Comparison of ENCODE assay signal across 8 cellular contexts in the genomic region with DNA sequence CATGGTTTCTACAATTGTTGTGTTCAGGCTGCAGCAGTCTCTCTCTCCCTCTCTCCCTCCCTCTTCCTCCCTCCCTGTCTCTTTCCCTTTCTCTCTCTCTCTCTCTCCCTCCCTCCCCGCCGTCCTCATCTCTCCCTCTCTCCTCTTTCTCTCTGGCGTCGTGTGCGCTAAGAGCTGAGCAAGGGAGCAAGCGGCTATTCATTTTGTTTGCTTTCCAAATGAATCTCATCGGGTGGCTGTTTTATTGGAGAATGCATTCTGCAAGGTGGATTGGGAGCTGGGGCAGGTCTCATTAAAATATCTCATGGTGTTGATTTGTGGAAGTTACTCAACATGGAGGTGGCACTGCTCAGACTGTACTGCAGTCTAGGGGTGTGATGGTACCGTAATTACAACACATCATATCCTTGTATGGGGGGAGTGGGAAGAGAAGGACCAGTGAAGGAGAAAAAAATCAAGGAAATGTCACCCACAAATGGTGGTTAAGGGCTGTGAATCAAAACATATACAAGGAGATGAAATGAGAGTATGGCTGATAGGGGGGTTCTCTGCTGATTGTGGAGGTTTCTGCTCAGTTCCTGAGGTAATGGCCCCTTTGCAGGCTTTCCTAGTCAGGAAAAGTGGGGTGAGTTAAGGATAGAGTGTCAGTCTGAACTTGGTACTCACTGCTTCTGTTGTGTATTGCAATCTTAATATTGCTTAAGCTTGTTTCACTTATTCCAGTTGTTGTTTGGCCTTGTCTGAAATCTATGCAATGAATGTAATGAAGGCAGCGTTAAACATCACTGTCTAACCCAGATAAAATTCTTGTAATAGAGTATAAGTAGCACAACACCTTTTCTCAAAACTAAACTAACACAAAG. TPM values are rescaled to one million over a fixed set of nuclear protein-coding genes. Genes with fewer than 3 reads are reported as not detected.
A peak's percentile ranks its signal among the peaks of the same experiment; 100 is the strongest.
DNase-seq lines count a peak whose midpoint lies in the region; ATAC-seq lines count a peak whose summit lies in the region.

No MANE protein-coding gene starts in this region.

- peaks cover 12% of the 10 kb centered on the region for H3K36me3 ChIP-seq in CD4-positive, alpha-beta memory T cell (ENCODE audit: insufficient read depth, low read length)
- peaks cover 79% of the 10 kb centered on the region for H3K36me3 ChIP-seq in MG63

- H3K27ac Mint-ChIP-seq in CD4-positive, alpha-beta memory T cell, result peak overlapping the region; percentile 75 to 96 (median 85)
- H3K27ac Mint-ChIP-seq in immature natural killer cell, result peak overlapping the region; percentile 85 to 97 (median 90)
- peak overlapping the region; percentile 75 for H3K27ac Mint-ChIP-seq in stimulated activated memory B cell treated with anti-CD40 and anti-IgM and Interleukin-4, amounts not matched to agents 10 μg/mL and 1 μg/mL and 100 μg/mL, for 72 hours

- peaks cover 18 to 35% of the 10 kb centered on the region in 2 donors for H3K36me3 Mint-ChIP-seq in CD4-positive, alpha-beta memory T cell
- peaks cover 8 to 16% (median 14%) of the 10 kb centered on the region in 3 donors for H3K36me3 Mint-ChIP-seq in immature natural killer cell
- H3K36me3 Mint-ChIP-seq in stimulated activated memory B cell treated with anti-CD40 and anti-IgM and Interleukin-4, amounts not matched to agents 10 μg/mL and 1 μg/mL and 100 μg/mL, for 72 hours, result peaks cover 25% of the 10 kb centered on the region

- no peaks in the 10 kb centered on the region for H3K9me3 ChIP-seq in CD4-positive, alpha-beta memory T cell (ENCODE audit: control insufficient read depth in 1 of 2, low read length in 2 of 2)
- H3K9me3 ChIP-seq in MG63, result no peaks in the 10 kb centered on the region

- no peaks in the 10 kb centered on the region for H3K27me3 Mint-ChIP-seq in CD4-positive, alpha-beta memory T cell
- H3K27me3 Mint-ChIP-seq in immature natural killer cell (ENCODE audit: low read depth in 3 of 3), result peaks cover 3 to 12% (median 4%) of the 10 kb centered on the region in 3 donors
- H3K27me3 Mint-ChIP-seq in stimulated activated memory B cell treated with anti-CD40 and anti-IgM and Interleukin-4, amounts not matched to agents 10 μg/mL and 1 μg/mL and 100 μg/mL, for 72 hours, result no peaks in the 10 kb centered on the region

- POLR2A ChIA-PET in CD4-positive, alpha-beta memory T cell (lab: Charles Lee; ENCODE audit: partially characterized antibody), result interaction anchor here (0.8 to 14.4 kb wide), 21 partner anchors 9 to 144 kb away, joined by 3 to 178 read pairs (median 7); partner anchors contain the start of genes CASC3, MED24, NR1D1 and PSMD3

- peak overlapping the region; percentile 86 to 98 for H3K4me3 ChIP-seq in CD4-positive, alpha-beta memory T cell (ENCODE audit: low read length in 2 of 2)
- peak overlapping the region; percentile 90 for H3K4me3 ChIP-seq in MG63

- peaks cover 19 to 45% (median 30%) of the 10 kb centered on the region in 4 donors for H3K4me1 Mint-ChIP-seq in CD4-positive, alpha-beta memory T cell
- H3K4me1 Mint-ChIP-seq in immature natural killer cell, result peaks cover 34 to 44% of the 10 kb centered on the region in 2 donors
- peaks cover 41% of the 10 kb centered on the region for H3K4me1 Mint-ChIP-seq in stimulated activated memory B cell treated with anti-CD40 and anti-IgM and Interleukin-4, amounts not matched to agents 10 μg/mL and 1 μg/mL and 100 μg/mL, for 72 hours

- CTCF ChIA-PET in CD4-positive, alpha-beta memory T cell (lab: Charles Lee; ENCODE audit: partially characterized antibody), result interaction anchor here (0.7 to 7.6 kb wide), 12 partner anchors 8 to 98 kb away, joined by 3 to 95 read pairs (median 6); partner anchors contain the start of genes CASC3 and THRA

- H3K9me3 Mint-ChIP-seq in CD4-positive, alpha-beta memory T cell, result peaks cover 0 to 2% (median 0%) of the 10 kb centered on the region in 8 donors
- H3K9me3 Mint-ChIP-seq in immature natural killer cell, result no peaks in the 10 kb centered on the region
- H3K9me3 Mint-ChIP-seq in stimulated activated memory B cell treated with anti-CD40 and anti-IgM and Interleukin-4, amounts not matched to agents 10 μg/mL and 1 μg/mL and 100 μg/mL, for 72 hours, result no peaks in the 10 kb centered on the region

- H3K4me1 ChIP-seq in CD4-positive, alpha-beta memory T cell (ENCODE audit: insufficient read depth, low read length), result peaks cover 35% of the 10 kb centered on the region

- H3K4me3 Mint-ChIP-seq in CD4-positive, alpha-beta memory T cell, result peak overlapping the region; percentile 90 to 99 (median 92)
- peak overlapping the region; percentile 86 to 99 (median 95) for H3K4me3 Mint-ChIP-seq in immature natural killer cell
- H3K4me3 Mint-ChIP-seq in stimulated activated memory B cell treated with anti-CD40 and anti-IgM and Interleukin-4, amounts not matched to agents 10 μg/mL and 1 μg/mL and 100 μg/mL, for 72 hours, result peak overlapping the region; percentile 94

- DNase-seq in CD4-positive, alpha-beta memory T cell, result no peak
- peak; percentile 38 for DNase-seq in MG63
- DNase-seq in immature natural killer cell, result peak; percentile 25 to 40 (median 37)
- no peak for DNase-seq in KG1 (lab: John Stamatoyannopoulos, UW)
- no peak for DNase-seq in cortex of kidney (lab: John Stamatoyannopoulos, UW)
- no peak for DNase-seq in stimulated activated CD4-positive, alpha-beta T cell treated with anti-CD3 and anti-CD28 coated beads, Interleukin-1b, Interleukin-23, amount 100 ng/mL, for 48 hours

- H3K27ac ChIP-seq in CD4-positive, alpha-beta memory T cell (ENCODE audit: low read depth, low read length), result peak overlapping the region; percentile 78
- H3K27ac ChIP-seq in angular gyrus (ENCODE audit: low read depth, low read length), result peak overlapping the region; percentile 92

- ATAC-seq in stimulated activated memory B cell treated with anti-CD40 and anti-IgM and Interleukin-4, amounts not matched to agents 10 μg/mL and 1 μg/mL and 100 μg/mL, for 72 hours, result no peak

- no peaks in the 10 kb centered on the region for H3K27me3 ChIP-seq in CD4-positive, alpha-beta memory T cell (ENCODE audit: insufficient read depth, low read length)
- no peaks in the 10 kb centered on the region for H3K27me3 ChIP-seq in MG63

- intact Hi-C loops in CD4-positive, alpha-beta memory T cell (cut with micrococcal nuclease), result no loop called here

RNA-seq across cellular contexts. Expression of gene MSL1, which starts 2.7 kb away (rescaled TPM):
- total RNA-seq in CD4-positive, alpha-beta memory T cell, result 100 to 1,000 TPM; 130 to 133 TPM
- polyA plus RNA-seq in CD4-positive, alpha-beta memory T cell, result 1 to 10 TPM; 6.0 to 8.3 TPM
- total RNA-seq in MG63 (2014; rRNA removed; shearing (Covaris generic); ENCODE audit: low replicate concordance), result 44.9 and 53.4 TPM in 2 replicates
- 10 to 100 TPM in 2 of 3 donors, 1 to 10 TPM in 1; 5.6 to 16.2 (median 11.1) TPM for polyA plus RNA-seq in immature natural killer cell

RNA-seq across cellular contexts. Expression of gene CASC3, which starts 15.8 kb away (rescaled TPM):
- total RNA-seq in CD4-positive, alpha-beta memory T cell, result 100 to 1,000 TPM; 142 to 146 TPM
- 10 to 100 TPM; 31.1 to 54.2 TPM for polyA plus RNA-seq in CD4-positive, alpha-beta memory T cell
- total RNA-seq in MG63 (2014; rRNA removed; shearing (Covaris generic); ENCODE audit: low replicate concordance), result 50.2 and 63.6 TPM in 2 replicates
- polyA plus RNA-seq in immature natural killer cell, result 10 to 100 TPM; 24.5 to 53.5 (median 27.7) TPM

RNA-seq across cellular contexts. Expression of gene NR1D1, which starts 24.1 kb away (rescaled TPM):
- total RNA-seq in CD4-positive, alpha-beta memory T cell, result 10 to 100 TPM; 14.8 to 15.1 TPM
- polyA plus RNA-seq in CD4-positive, alpha-beta memory T cell, result 10 to 100 TPM in 1 of 2 donors, 1 to 10 TPM in 1; 5.7 to 12.3 TPM
- 0.07 and 1.3 TPM in 2 replicates for total RNA-seq in MG63 (2014; rRNA removed; shearing (Covaris generic); ENCODE audit: low replicate concordance)
- 1 to 10 TPM in 1 of 3 donors, under 1 TPM in 1, not detected in 1; 0.49 to 2.8 TPM for polyA plus RNA-seq in immature natural killer cell

RNA-seq across cellular contexts. Expression of gene RAPGEFL1, which starts 52.8 kb away (rescaled TPM):
- total RNA-seq in CD4-positive, alpha-beta memory T cell, result 1 to 10 TPM; 5.4 to 6.5 TPM
- under 1 TPM in 1 of 2 donors, not detected in 1; 0.13 TPM for polyA plus RNA-seq in CD4-positive, alpha-beta memory T cell
- 0.27 and 2.0 TPM in 2 replicates for total RNA-seq in MG63 (2014; rRNA removed; shearing (Covaris generic); ENCODE audit: low replicate concordance)
- polyA plus RNA-seq in immature natural killer cell, result not detected

Comparison
In these comparisons a context has a peak if more than half of its experiments do, and no peak if none do; other contexts are left out.
1. DNase-seq: peak in MG63 (single experiment) and immature natural killer cell (3 of 3); none in CD4-positive, alpha-beta memory T cell (0 of 5), KG1 (single experiment), cortex of kidney (single experiment) and stimulated activated CD4-positive, alpha-beta T cell treated with anti-CD3 and anti-CD28 coated beads, Interleukin-1b, Interleukin-23, amount 100 ng/mL, for 48 hours (single experiment).
2. Peak in every context shown above with its lines, with median percentiles within 50 percentile points of each other: H3K27ac Mint-ChIP-seq and H3K4me3 Mint-ChIP-seq.